Comparison of ENCODE assay signal across 16 cellular contexts in the genomic region with DNA sequence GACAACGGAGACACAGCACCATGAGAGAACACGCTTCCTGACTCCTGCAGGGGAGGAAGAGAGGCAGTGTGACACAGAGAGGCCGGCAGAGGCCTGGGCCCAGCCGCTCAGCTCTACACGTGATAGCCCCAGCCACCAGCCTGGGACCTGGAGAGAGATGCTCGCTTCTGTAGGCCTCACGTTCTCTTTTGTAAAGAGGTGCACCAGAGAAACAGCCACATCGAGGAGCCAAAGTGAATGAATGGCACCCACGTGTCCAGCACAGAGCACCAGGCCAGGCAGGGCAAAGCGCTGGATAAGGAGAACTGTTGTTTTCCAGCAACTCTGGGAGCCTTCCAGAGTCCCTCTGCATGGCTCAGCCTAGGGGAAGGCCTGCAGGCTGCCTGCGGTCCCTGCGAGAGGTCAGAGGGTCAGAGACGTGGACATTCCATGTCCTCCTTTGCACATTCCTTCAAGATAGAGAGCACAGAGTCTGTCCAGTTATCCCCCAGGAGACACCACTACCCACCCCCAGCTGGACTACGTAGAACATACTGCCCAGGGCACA. TPM values are rescaled to one million over a fixed set of nuclear protein-coding genes. Genes with fewer than 3 reads are reported as not detected.
DNase-seq lines count a peak whose midpoint lies in the region; ATAC-seq and TF ChIP-seq lines count a peak whose summit lies in the region.
"Had no signal": no experiment of that assay in that cellular context is flagged by ENCODE, and none has a peak within 500 bp of the region (broad histone marks: within the 10 kb centered on the region; RNA-seq: fewer than 3 reads in every experiment).

No MANE protein-coding gene starts in this region.

- H2BK5ac ChIP-seq in neuronal stem cell (ENCODE audit: low read length) = no peak overlapping the region

- TF ChIP-seq CTCF in heart left ventricle (IDR thresholded peaks at IDR 0.05) = no peak
- no peak for TF ChIP-seq CTCF in tibial nerve (IDR thresholded peaks at IDR 0.05)

- peak overlapping the region; percentile 11 for H2AFZ ChIP-seq in neuronal stem cell (ENCODE audit: low read length)

- H3K9ac ChIP-seq in neuronal stem cell (ENCODE audit: low read depth, low read length, poor library complexity) = no peak overlapping the region

- H3K9me3 ChIP-seq in heart left ventricle = no peaks in the 10 kb centered on the region
- H3K9me3 ChIP-seq in neuronal stem cell (replicated peaks in 1 of 2; ENCODE audit: control insufficient read depth in 2 of 2, insufficient read depth in 1 of 2, low read depth in 1 of 2, low read length in 2 of 2) = peaks cover 0 to 3% of the 10 kb centered on the region in 2 donors
- H3K9me3 ChIP-seq in tibial nerve = no peaks in the 10 kb centered on the region
- H3K9me3 ChIP-seq: body of pancreas, neutrophil had no signal

- no peaks in the 10 kb centered on the region for H3K79me1 ChIP-seq in neuronal stem cell (ENCODE audit: low read depth, low read length)

- no peak overlapping the region for H2BK15ac ChIP-seq in neuronal stem cell (ENCODE audit: low read length)

- no peak overlapping the region for H3K4me2 ChIP-seq in neuronal stem cell (ENCODE audit: insufficient read depth, low read length, poor library complexity, severe bottlenecking)

- H3K36me3 ChIP-seq in heart left ventricle (peaks cover 0 to 24% (median 16%) of the 10 kb centered on the region in 9 donors), neuronal stem cell (replicated peaks in 1 of 2; ENCODE audit: control insufficient read depth in 2 of 2, insufficient read depth in 2 of 2, low read length in 2 of 2) (no peaks in the 10 kb centered on the region), tibial nerve (peaks cover 0 to 16% (median 0%) of the 10 kb centered on the region in 3 donors)
- H3K36me3 ChIP-seq: neutrophil had no signal

- no peak overlapping the region for H3K4ac ChIP-seq in neuronal stem cell (ENCODE audit: low read length)

- H2BK12ac ChIP-seq in neuronal stem cell (ENCODE audit: low read length) = no peak overlapping the region

- peak overlapping the region; percentile 4 for H3K27ac ChIP-seq in angular gyrus (ENCODE audit: low read depth, low read length)
- H3K27ac ChIP-seq in heart left ventricle = peak overlapping the region; percentile 60 to 98 (median 87)
- no peak overlapping the region for H3K27ac ChIP-seq in neuronal stem cell (replicated peaks; ENCODE audit: low read length)
- H3K27ac ChIP-seq in tibial nerve = peak overlapping the region; percentile 55 to 92 (median 86)
- H3K27ac ChIP-seq: neutrophil had no signal

- H3K14ac ChIP-seq in neuronal stem cell (ENCODE audit: low read length) = no peak overlapping the region

- peaks cover 0 to 23% (median 0%) of the 10 kb centered on the region in 9 donors for H3K27me3 ChIP-seq in heart left ventricle
- H3K27me3 ChIP-seq in neuronal stem cell (ENCODE audit: control insufficient read depth in 3 of 3, insufficient read depth in 3 of 3, low read depth in 1 of 3, low read length in 3 of 3) = peaks cover 0 to 54% (median 31%) of the 10 kb centered on the region in 3 experiments
- H3K27me3 ChIP-seq in tibial nerve = no peaks in the 10 kb centered on the region

- no peak overlapping the region for H3K23ac ChIP-seq in neuronal stem cell (ENCODE audit: low read depth, low read length, poor library complexity)

- H3K18ac ChIP-seq in neuronal stem cell (ENCODE audit: low read length) = no peak overlapping the region

- peak in 1 of 2 donors; percentile 77 for TF ChIP-seq EP300 in tibial nerve (IDR thresholded peaks at IDR 0.05)

- intact Hi-C loops in heart left ventricle (cut with DNase I) = no loop called here

- no peak overlapping the region for H4K8ac ChIP-seq in neuronal stem cell (ENCODE audit: low read depth, low read length)

- DNase-seq in heart left ventricle (peak in 4 of 5 donors; percentile 24 to 34 (median 26)), neuronal stem cell (ENCODE audit: low spot score) (no peak), tibial nerve (ENCODE audit: low spot score in 2 of 2) (no peak), UCSD-AML1 (lab: John Stamatoyannopoulos, UW; ENCODE audit: unreplicated experiment) (no peak)
- DNase-seq in activated CD4-positive, alpha-beta T cell treated with anti-CD3 and anti-CD28 coated beads for 1 hour = no peak
- DNase-seq: activated CD4-positive, alpha-beta T cell treated with anti-CD3 and anti-CD28 coated beads for 36 hours; erythroblast; NCI-H2081 treated with DMSO at 0.1 percent for 48 hours had no signal

- H3K4me1 ChIP-seq in heart left ventricle (peaks cover 20 to 99% (median 91%) of the 10 kb centered on the region in 12 donors), neuronal stem cell (ENCODE audit: control insufficient read depth in 2 of 2, insufficient read depth in 1 of 2, low read depth in 1 of 2, low read length in 2 of 2) (peaks cover 13 to 16% of the 10 kb centered on the region in 2 donors), tibial nerve (peaks cover 0 to 96% (median 49%) of the 10 kb centered on the region in 4 donors)

- WGBS in heart left ventricle, 4 donors = 39 to 49% (median 44%) methylated on average over 14 of the region's 14 CpGs
- WGBS in neuronal stem cell (ENCODE audit: extremely low coverage in 2 of 2, insufficient read length in 2 of 2, insufficient replicate concordance in 1 of 2), 2 donors = no CpG with 5 or more reads among the region's 14 CpGs
- WGBS in tibial nerve, 2 donors = 29 to 57% methylated on average over 9 to 14 of the region's 14 CpGs

- H3K4me3 ChIP-seq in heart left ventricle = no peak overlapping the region
- H3K4me3 ChIP-seq in neuronal stem cell (ENCODE audit: low read length in 2 of 2) = no peak overlapping the region
- peak overlapping the region in 1 of 4 donors; percentile 14 for H3K4me3 ChIP-seq in tibial nerve
- H3K4me3 ChIP-seq: body of pancreas, K562 had no signal

- no peak overlapping the region for H2AK5ac ChIP-seq in neuronal stem cell (ENCODE audit: low read depth, low read length)

- ATAC-seq in heart left ventricle = no peak
- no peak for ATAC-seq in GM19463 (IDR thresholded peaks at IDR 0.05; ENCODE audit: unreplicated experiment)
- no peak for ATAC-seq in HG02885 (IDR thresholded peaks at IDR 0.05; ENCODE audit: poor library complexity, unreplicated experiment)
- ATAC-seq: activated CD4-positive, alpha-beta T cell treated with anti-CD3 and anti-CD28 coated beads for 36 hours; body of pancreas had no signal

- no peak overlapping the region for H2BK120ac ChIP-seq in neuronal stem cell (ENCODE audit: low read depth, low read length)

- no peak for TF ChIP-seq POLR2A in heart left ventricle (IDR thresholded peaks at IDR 0.05)
- TF ChIP-seq POLR2A in tibial nerve (IDR thresholded peaks at IDR 0.05) = no peak

- no peak overlapping the region for H4K91ac ChIP-seq in neuronal stem cell (ENCODE audit: low read depth, low read length, poor library complexity)

RNA-seq across cellular contexts. Expression of gene LIMS2, which starts 14.2 kb away (rescaled TPM):
- 100 to 1,000 TPM in 7 of 9 donors, 10 to 100 TPM in 2; 97.1 to 225 (median 158) TPM for total RNA-seq in heart left ventricle
- 100 to 1,000 TPM; 115 to 293 TPM for polyA plus RNA-seq in heart left ventricle
- polyA plus RNA-seq in neuronal stem cell (2013, experiment 1 of 2) = 2.1 TPM
- polyA plus RNA-seq in neuronal stem cell (2013, experiment 2 of 2) = 1.6 TPM
- total RNA-seq in tibial nerve = 100 to 1,000 TPM in 2 of 4 donors, 10 to 100 TPM in 2; 86.1 to 111 (median 98.1) TPM

RNA-seq across cellular contexts. Expression of gene GPR17, which starts 15.2 kb away (rescaled TPM):
- total RNA-seq in heart left ventricle = under 1 TPM in 6 of 9 donors, not detected in 3; 0.10 to 0.36 (median 0.24) TPM
- polyA plus RNA-seq in heart left ventricle = 1 to 10 TPM in 1 of 2 donors, under 1 TPM in 1; 0.26 to 8.0 TPM
- polyA plus RNA-seq in neuronal stem cell (2013, experiment 1 of 2) = 0.06 TPM
- polyA plus RNA-seq in neuronal stem cell (2013, experiment 2 of 2) = 0.04 TPM
- total RNA-seq in tibial nerve = 1 to 10 TPM; 1.1 to 1.6 (median 1.2) TPM
- total RNA-seq: activated CD4-positive, alpha-beta T cell treated with anti-CD3 and anti-CD28 coated beads for 36 hours; activated T-helper 1 cell treated with anti-CD3 and anti-CD28 coated beads, Interleukin-12 subunit alpha, Interleukin-12 subunit beta, Interleukin-2, Interleukin-4 antibody, amounts not matched to agents 30 ng/mL and 10 ng/mL and 1 ng/mL, durations not matched to agents 14 hours and 24 hours and 36 hours; CD4-positive, alpha-beta T cell; K562 had no signal
- polyA plus RNA-seq: K562 had no signal

RNA-seq across cellular contexts. Expression of gene SFT2D3, which starts 40.2 kb away (rescaled TPM):
- total RNA-seq in heart left ventricle (1 to 10 TPM; 2.4 to 5.2 (median 3.7) TPM), tibial nerve (10 to 100 TPM; 10.7 to 13.6 (median 12.4) TPM)
- polyA plus RNA-seq in heart left ventricle = 1 to 10 TPM; 2.8 to 3.4 TPM
- 20.6 TPM for polyA plus RNA-seq in neuronal stem cell (2013, experiment 1 of 2)
- 22.3 TPM for polyA plus RNA-seq in neuronal stem cell (2013, experiment 2 of 2)

Comparison
In these comparisons a context has a peak if more than half of its experiments do, and no peak if none do; other contexts are left out.
1. DNase-seq: peak in heart left ventricle (4 of 5); none in neuronal stem cell (single experiment), tibial nerve (0 of 2), activated CD4-positive, alpha-beta T cell treated with anti-CD3 and anti-CD28 coated beads for 1 hour (single experiment) and UCSD-AML1 (single experiment).